ENCODE assay signal across 8 cellular contexts in genomic region chr10:102669206-102670064, GRCh38. TPM values are rescaled to one million over a fixed set of nuclear protein-coding genes. Genes with fewer than 3 reads are reported as not detected.
DNase-seq lines count a peak whose midpoint lies in the region; ATAC-seq and TF ChIP-seq lines count a peak whose summit lies in the region.

No MANE protein-coding gene starts in this region.

- H3K4me2 ChIP-seq in OCI-LY3 (ENCODE audit: low read length), result no peak overlapping the region
- H3K4me2 ChIP-seq in fibroblast of lung (ENCODE audit: extremely low read depth, insufficient read depth, low read length), result no peak overlapping the region

- DNase-seq in GM03348 (ENCODE audit: low spot score) (peak; percentile 45), fibroblast of lung (ENCODE audit: low read depth in 2 of 2) (peak; percentile 35 to 50), retina (peak; percentile 35), immature natural killer cell (no peak), SK-N-DZ (ENCODE audit: low spot score) (no peak)
- DNase-seq in stimulated activated CD4-positive, alpha-beta T cell treated with anti-CD3 and anti-CD28 coated beads, Interleukin-4, amount 100 ng/mL, for 4 hours, result no peak

- H3K27ac ChIP-seq in OCI-LY3 (ENCODE audit: low read length), result no peak overlapping the region
- H3K27ac ChIP-seq in fibroblast of lung (ENCODE audit: insufficient read depth, low read length), result peak overlapping the region; percentile 10

- H3K4me1 ChIP-seq in OCI-LY3 (ENCODE audit: low read length) (no peaks in the 10 kb centered on the region), fibroblast of lung (ENCODE audit: control insufficient read depth, extremely low read depth, insufficient read depth, low read length) (peaks cover 31% of the 10 kb centered on the region)

- peaks cover 3 to 11% (median 3%) of the 10 kb centered on the region in 3 donors for H3K27me3 Mint-ChIP-seq in immature natural killer cell (ENCODE audit: low read depth in 3 of 3)

- H3K4me3 ChIP-seq in OCI-LY3 (ENCODE audit: low read length) (no peak overlapping the region), fibroblast of lung (replicated peaks in 1 of 4; ENCODE audit: control extremely low read depth in 1 of 4, insufficient read depth in 1 of 4, low read depth in 3 of 4, low read length in 4 of 4) (no peak overlapping the region)

- H3K36me3 Mint-ChIP-seq in immature natural killer cell, result no peaks in the 10 kb centered on the region

- no peaks in the 10 kb centered on the region for H3K27me3 ChIP-seq in OCI-LY3 (ENCODE audit: low read depth, low read length)
- no peaks in the 10 kb centered on the region for H3K27me3 ChIP-seq in fibroblast of lung (ENCODE audit: control insufficient read depth, insufficient read depth, low read length)

- no peak overlapping the region for H2AFZ ChIP-seq in OCI-LY3 (ENCODE audit: low read depth, low read length)
- no peak overlapping the region for H2AFZ ChIP-seq in fibroblast of lung (ENCODE audit: low read length)

- H3K4me1 Mint-ChIP-seq in immature natural killer cell, result peaks cover 13 to 18% of the 10 kb centered on the region in 2 donors

- no peaks in the 10 kb centered on the region for H3K9me3 Mint-ChIP-seq in immature natural killer cell

- TF ChIP-seq CTCF in OCI-LY3 (IDR thresholded peaks at IDR 0.05; ENCODE audit: low read depth, low read length) (peak; percentile 57), fibroblast of lung (conservative IDR thresholded peaks at IDR 0.05 in 1 of 2, IDR thresholded peaks at IDR 0.05 in 1 of 2; ENCODE audit: low read depth in 1 of 2, low read length in 2 of 2) (peak; percentile 30 to 35)

- H3K79me2 ChIP-seq in OCI-LY3 (ENCODE audit: low read length), result no peaks in the 10 kb centered on the region
- no peaks in the 10 kb centered on the region for H3K79me2 ChIP-seq in fibroblast of lung (ENCODE audit: control insufficient read depth, insufficient read depth, low read length)

- H3K27ac Mint-ChIP-seq in immature natural killer cell, result peak overlapping the region in 2 of 6 donors; percentile 14 to 51

- ATAC-seq in HG02588 (IDR thresholded peaks at IDR 0.05; ENCODE audit: unreplicated experiment), result no peak

- no peaks in the 10 kb centered on the region for H3K9me3 ChIP-seq in OCI-LY3 (ENCODE audit: insufficient read depth, low read length)
- no peaks in the 10 kb centered on the region for H3K9me3 ChIP-seq in fibroblast of lung (ENCODE audit: control insufficient read depth, insufficient read depth, low read depth, low read length)

- H4K20me1 ChIP-seq in OCI-LY3 (ENCODE audit: insufficient read depth, low read length), result no peaks in the 10 kb centered on the region
- no peaks in the 10 kb centered on the region for H4K20me1 ChIP-seq in fibroblast of lung (ENCODE audit: control insufficient read depth, extremely low read depth, insufficient read depth, low read length)

- no peak overlapping the region for H3K9ac ChIP-seq in OCI-LY3 (ENCODE audit: low read length)
- H3K9ac ChIP-seq in fibroblast of lung (ENCODE audit: insufficient read depth, low read length), result no peak overlapping the region

- H3K4me3 Mint-ChIP-seq in immature natural killer cell, result no peak overlapping the region

- H3K36me3 ChIP-seq in OCI-LY3 (replicated peaks; ENCODE audit: low read depth, low read length) (no peaks in the 10 kb centered on the region), fibroblast of lung (ENCODE audit: control insufficient read depth, insufficient read depth, low read length) (no peaks in the 10 kb centered on the region)

RNA-seq across cellular contexts. Expression of gene TRIM8, which starts 25.2 kb away (rescaled TPM):
- total RNA-seq in fibroblast of lung, result 80.9 and 143 TPM in 2 replicates
- polyA plus RNA-seq in fibroblast of lung, result 93.2 and 152 TPM in 2 replicates
- 166 and 220 TPM in 2 replicates for polyA plus RNA-seq in fibroblast of lung (2012)
- polyA minus RNA-seq in fibroblast of lung (ENCODE audit: low replicate concordance), result 118 and 164 TPM in 2 replicates
- polyA plus RNA-seq in immature natural killer cell, result 10 to 100 TPM; 30.5 to 78.8 (median 39.2) TPM
- polyA plus RNA-seq in SK-N-DZ (2014; cell fraction: cytosol; rRNA removed), result 32.2 and 35.3 TPM in 2 replicates
- 24.5 and 41.7 TPM in 2 replicates for polyA plus RNA-seq in SK-N-DZ (2014; cell fraction: nucleus; rRNA removed)

RNA-seq across cellular contexts. Expression of gene ARL3, which starts 44.8 kb away (rescaled TPM):
- 8.5 and 10.6 TPM in 2 replicates for total RNA-seq in fibroblast of lung
- polyA plus RNA-seq in fibroblast of lung (22.0 and 22.9 TPM in 2 replicates), immature natural killer cell (1 to 10 TPM; 2.6 to 3.9 (median 3.6) TPM)
- polyA plus RNA-seq in fibroblast of lung (2012), result 23.9 and 26.2 TPM in 2 replicates
- polyA minus RNA-seq in fibroblast of lung (ENCODE audit: low replicate concordance), result 1.3 and 1.7 TPM in 2 replicates
- 18.1 and 18.2 TPM in 2 replicates for polyA plus RNA-seq in SK-N-DZ (2014; cell fraction: cytosol; rRNA removed)
- 11.4 and 12.1 TPM in 2 replicates for polyA plus RNA-seq in SK-N-DZ (2014; cell fraction: nucleus; rRNA removed)

RNA-seq across cellular contexts. Expression of gene SFXN2, which starts 45.0 kb away (rescaled TPM):
- 1.0 and 3.1 TPM in 2 replicates for total RNA-seq in fibroblast of lung
- 6.5 and 9.7 TPM in 2 replicates for polyA plus RNA-seq in fibroblast of lung
- 6.0 and 7.4 TPM in 2 replicates for polyA plus RNA-seq in fibroblast of lung (2012)
- polyA minus RNA-seq in fibroblast of lung (ENCODE audit: low replicate concordance), result 21.4 and 30.7 TPM in 2 replicates
- polyA plus RNA-seq in immature natural killer cell, result 1 to 10 TPM; 4.9 to 9.6 (median 7.9) TPM
- 8.4 and 16.6 TPM in 2 replicates for polyA plus RNA-seq in SK-N-DZ (2014; cell fraction: cytosol; rRNA removed)
- 27.1 and 37.8 TPM in 2 replicates for polyA plus RNA-seq in SK-N-DZ (2014; cell fraction: nucleus; rRNA removed)

Comparison
In these comparisons a context has a peak if more than half of its experiments do, and no peak if none do; other contexts are left out.
1. DNase-seq: peak in GM03348 (single experiment), fibroblast of lung (2 of 2) and retina (single experiment); none in stimulated activated CD4-positive, alpha-beta T cell treated with anti-CD3 and anti-CD28 coated beads, Interleukin-4, amount 100 ng/mL, for 4 hours (0 of 2), immature natural killer cell (0 of 3) and SK-N-DZ (single experiment).